9 cellular contexts compared by ENCODE assay signal in genomic region chr10:17470246-17470645, GRCh38. TPM values are rescaled to one million over a fixed set of nuclear protein-coding genes. Genes with fewer than 3 reads are reported as not detected.
"Had no signal": no experiment of that assay in that cellular context is flagged by ENCODE, and none has a peak within 500 bp of the region (broad histone marks: within the 10 kb centered on the region; RNA-seq: fewer than 3 reads in every experiment).

No MANE protein-coding gene starts in this region.

- H3K9ac ChIP-seq: KMS-11 had no signal

- ATAC-seq: HepG2 had no signal

- H3K27ac ChIP-seq: HL-60, KMS-11 had no signal

- FAIRE-seq: HepG2, HTR-8/SVneo had no signal

- H3K4me2 ChIP-seq: KMS-11 had no signal

- DNase-seq: IMR-90, KBM-7, KG1 had no signal

RNA-seq across cellular contexts. Expression of gene ST8SIA6, which starts 15.9 kb away (rescaled TPM):
- total RNA-seq: HepG2, HT-29 had no signal
- polyA plus RNA-seq: HepG2, IgD-negative memory B cell had no signal
